Comparison of ENCODE assay signal across 15 cellular contexts in genomic region chr7:128201690-128202085, GRCh38. TPM values are rescaled to one million over a fixed set of nuclear protein-coding genes. Genes with fewer than 3 reads are reported as not detected.
DNase-seq lines count a peak whose midpoint lies in the region; ATAC-seq lines count a peak whose summit lies in the region.
"Had no signal": no experiment of that assay in that cellular context is flagged by ENCODE, and none has a peak within 500 bp of the region (broad histone marks: within the 10 kb centered on the region; RNA-seq: fewer than 3 reads in every experiment).

No MANE protein-coding gene starts in this region.

- H3K27ac ChIP-seq in iPS-20b (ENCODE audit: low read length) = no peak overlapping the region

- no peak overlapping the region for H3K9ac ChIP-seq in iPS-20b (ENCODE audit: low read depth, low read length)

- H3K9me3 ChIP-seq in iPS-20b (ENCODE audit: insufficient read depth, low read depth, low read length) = no peaks in the 10 kb centered on the region

- H3K9me3 Mint-ChIP-seq in activated CD4-positive, alpha-beta T cell treated with anti-CD3 and anti-CD28 coated beads for 36 hours (ENCODE audit: low read depth) = peaks cover under 1% of the 10 kb centered on the region
- no peaks in the 10 kb centered on the region for H3K9me3 Mint-ChIP-seq in activated naive CD8-positive, alpha-beta T cell (ENCODE audit: low read depth)
- H3K9me3 Mint-ChIP-seq in stimulated activated effector memory CD8-positive, alpha-beta T cell treated with anti-CD3 and anti-CD28 coated beads, Interleukin-12 subunit alpha, Interleukin-12 subunit beta, amount 100 ng/mL, for 72 hours = no peaks in the 10 kb centered on the region

- peaks cover 9% of the 10 kb centered on the region for H3K4me1 Mint-ChIP-seq in activated CD4-positive, alpha-beta T cell treated with anti-CD3 and anti-CD28 coated beads for 36 hours
- H3K4me1 Mint-ChIP-seq in activated naive CD8-positive, alpha-beta T cell (ENCODE audit: low read depth) = peaks cover 16% of the 10 kb centered on the region
- peaks cover 18% of the 10 kb centered on the region for H3K4me1 Mint-ChIP-seq in stimulated activated effector memory CD8-positive, alpha-beta T cell treated with anti-CD3 and anti-CD28 coated beads, Interleukin-12 subunit alpha, Interleukin-12 subunit beta, amount 100 ng/mL, for 72 hours

- no peaks in the 10 kb centered on the region for H3K36me3 ChIP-seq in iPS-20b (ENCODE audit: insufficient read depth, low read depth, low read length)

- H3K27me3 ChIP-seq in iPS-20b (ENCODE audit: insufficient read depth, low read length) = peaks cover 66% of the 10 kb centered on the region

- peak overlapping the region; percentile 13 for H3K4me3 Mint-ChIP-seq in activated CD4-positive, alpha-beta T cell treated with anti-CD3 and anti-CD28 coated beads for 36 hours
- peak overlapping the region; percentile 87 for H3K4me3 Mint-ChIP-seq in activated naive CD8-positive, alpha-beta T cell
- peak overlapping the region; percentile 60 for H3K4me3 Mint-ChIP-seq in stimulated activated effector memory CD8-positive, alpha-beta T cell treated with anti-CD3 and anti-CD28 coated beads, Interleukin-12 subunit alpha, Interleukin-12 subunit beta, amount 100 ng/mL, for 72 hours

- H3K4me1 ChIP-seq in iPS-20b (ENCODE audit: insufficient read depth, low read length) = peaks cover 2% of the 10 kb centered on the region; the same call in 1 of the 2 replicates

- no peak for ATAC-seq in activated CD4-positive, alpha-beta T cell treated with anti-CD3 and anti-CD28 coated beads for 36 hours
- ATAC-seq in stimulated activated effector memory CD8-positive, alpha-beta T cell treated with anti-CD3 and anti-CD28 coated beads, Interleukin-12 subunit alpha, Interleukin-12 subunit beta, amount 100 ng/mL, for 72 hours = peak; percentile 35
- ATAC-seq in GM19467 (IDR thresholded peaks at IDR 0.05; ENCODE audit: unreplicated experiment) = no peak
- ATAC-seq in GM19455 (IDR thresholded peaks at IDR 0.05; ENCODE audit: unreplicated experiment) = no peak
- no peak for ATAC-seq in HG03135 (IDR thresholded peaks at IDR 0.05; ENCODE audit: unreplicated experiment)

- peak overlapping the region; percentile 72 for H3K4me3 ChIP-seq in iPS-20b (ENCODE audit: low read length)

- H3K36me3 Mint-ChIP-seq in activated CD4-positive, alpha-beta T cell treated with anti-CD3 and anti-CD28 coated beads for 36 hours (ENCODE audit: low read depth) = no peaks in the 10 kb centered on the region
- peaks cover 2% of the 10 kb centered on the region for H3K36me3 Mint-ChIP-seq in activated naive CD8-positive, alpha-beta T cell
- no peaks in the 10 kb centered on the region for H3K36me3 Mint-ChIP-seq in stimulated activated effector memory CD8-positive, alpha-beta T cell treated with anti-CD3 and anti-CD28 coated beads, Interleukin-12 subunit alpha, Interleukin-12 subunit beta, amount 100 ng/mL, for 72 hours

- CTCF ChIA-PET in activated CD4-positive, alpha-beta T cell treated with anti-CD3 and anti-CD28 coated beads for 36 hours (lab: Charles Lee) = no interaction called here

- no peak overlapping the region for H3K27ac Mint-ChIP-seq in activated CD4-positive, alpha-beta T cell treated with anti-CD3 and anti-CD28 coated beads for 36 hours
- no peak overlapping the region for H3K27ac Mint-ChIP-seq in activated naive CD8-positive, alpha-beta T cell
- no peak overlapping the region for H3K27ac Mint-ChIP-seq in stimulated activated effector memory CD8-positive, alpha-beta T cell treated with anti-CD3 and anti-CD28 coated beads, Interleukin-12 subunit alpha, Interleukin-12 subunit beta, amount 100 ng/mL, for 72 hours

- DNase-seq in activated CD4-positive, alpha-beta T cell treated with anti-CD3 and anti-CD28 coated beads for 36 hours = no peak
- DNase-seq in activated CD4-positive, alpha-beta T cell treated with anti-CD3 and anti-CD28 coated beads for 1 hour = no peak
- no peak for DNase-seq in stimulated activated effector memory CD8-positive, alpha-beta T cell treated with anti-CD3 and anti-CD28 coated beads, Interleukin-12 subunit alpha, Interleukin-12 subunit beta, amount 100 ng/mL, for 72 hours (ENCODE audit: low spot score in 2 of 2)
- DNase-seq: activated CD4-positive, CD25-positive, alpha-beta regulatory T cell; activated naive CD4-positive, alpha-beta T cell treated with Interleukin-2 at 50 U/mL for 16 hours; stimulated activated CD8-positive, alpha-beta memory T cell treated with anti-CD3 and anti-CD28 coated beads, Interleukin-4, amount 100 ng/mL, for 48 hours had no signal

- intact Hi-C loops in activated CD4-positive, alpha-beta T cell treated with anti-CD3 and anti-CD28 coated beads for 36 hours (cut with DNase I, micrococcal nuclease) = no loop called here

- peaks cover 31% of the 10 kb centered on the region for H3K27me3 Mint-ChIP-seq in activated CD4-positive, alpha-beta T cell treated with anti-CD3 and anti-CD28 coated beads for 36 hours
- peaks cover 22% of the 10 kb centered on the region for H3K27me3 Mint-ChIP-seq in activated naive CD8-positive, alpha-beta T cell

- POLR2A ChIA-PET in activated CD4-positive, alpha-beta T cell treated with anti-CD3 and anti-CD28 coated beads for 36 hours (lab: Charles Lee) = no interaction called here

RNA-seq across cellular contexts. Expression of gene LEP, which starts 39.4 kb away (rescaled TPM):
- total RNA-seq in activated CD4-positive, alpha-beta T cell treated with anti-CD3 and anti-CD28 coated beads for 36 hours = not detected
- total RNA-seq: A172, Daoy, M059J, RPMI7951 had no signal

Comparison
In these comparisons a context has a peak if more than half of its experiments do, and no peak if none do; other contexts are left out.
1. H3K4me3 Mint-ChIP-seq: peak in every context shown above with its lines; median percentile 87 in activated naive CD8-positive, alpha-beta T cell; 60 in stimulated activated effector memory CD8-positive, alpha-beta T cell treated with anti-CD3 and anti-CD28 coated beads, Interleukin-12 subunit alpha, Interleukin-12 subunit beta, amount 100 ng/mL, for 72 hours; 13 in activated CD4-positive, alpha-beta T cell treated with anti-CD3 and anti-CD28 coated beads for 36 hours.